In the genomic region with DNA sequence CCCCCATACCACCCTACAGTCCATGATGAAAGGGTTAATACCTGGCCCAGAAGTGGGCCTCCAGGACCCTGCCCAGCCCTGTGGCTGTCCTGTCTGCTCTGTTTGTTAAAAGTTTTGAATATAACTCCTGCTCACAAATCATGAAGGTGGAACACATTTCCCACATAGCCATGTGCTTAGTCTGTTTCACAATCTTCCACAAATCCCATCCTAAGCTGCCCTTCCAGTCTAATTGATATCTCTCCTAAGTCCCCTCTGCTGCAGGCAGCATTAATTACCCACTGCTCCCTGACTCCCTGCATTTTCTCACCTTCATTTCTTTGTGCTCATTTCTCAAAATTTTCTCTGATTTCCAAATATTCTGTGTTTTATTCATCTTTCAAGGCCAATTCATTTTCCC, we compare ENCODE assay signal across 11 cellular contexts.
DNase-seq lines count a peak whose midpoint lies in the region; ATAC-seq, FAIRE-seq and TF ChIP-seq lines count a peak whose summit lies in the region.
"Had no signal": no experiment of that assay in that cellular context is flagged by ENCODE, and none has a peak within 500 bp of the region (broad histone marks: within the 10 kb centered on the region; RNA-seq: fewer than 3 reads in every experiment).

No MANE protein-coding gene starts in this region.

- H3K27ac ChIP-seq in H1 (ENCODE audit: low read depth, low read length) = no peak overlapping the region
- H3K27ac ChIP-seq in trophoblast cell (ENCODE audit: low read depth, low read length) = no peak overlapping the region

- no peak for TF ChIP-seq EP300 in H1 (IDR thresholded peaks at IDR 0.05; ENCODE audit: borderline replicate concordance in 1 of 2, low read depth in 2 of 2, low read length in 2 of 2)

- H2BK5ac ChIP-seq in H1 (ENCODE audit: low read depth, low read length) (no peak overlapping the region), trophoblast cell (ENCODE audit: low read depth, low read length, poor library complexity) (no peak overlapping the region)

- H2AFZ ChIP-seq in H1 (ENCODE audit: low read length) (no peak overlapping the region), trophoblast cell (ENCODE audit: insufficient read depth, low read length, poor library complexity) (no peak overlapping the region)

- H3K79me2 ChIP-seq in H1 (ENCODE audit: control insufficient read depth in 1 of 2, insufficient read depth in 2 of 2, low read length in 2 of 2) = no peaks in the 10 kb centered on the region
- H3K79me2 ChIP-seq in trophoblast cell (ENCODE audit: control insufficient read depth, insufficient read depth, low read length, poor library complexity) = no peaks in the 10 kb centered on the region

- no peak for TF ChIP-seq RAD21 in H1 (IDR thresholded peaks at IDR 0.05 in 1 of 2, conservative IDR thresholded peaks at IDR 0.05 in 1 of 2; ENCODE audit: low read depth in 2 of 2, low read length in 2 of 2)

- H4K8ac ChIP-seq in H1 (ENCODE audit: extremely low read depth, insufficient read depth, low read length) = no peak overlapping the region
- no peak overlapping the region for H4K8ac ChIP-seq in trophoblast cell (ENCODE audit: low read depth, low read length)

- TF ChIP-seq POLR2A in H1 (IDR thresholded peaks at IDR 0.05; ENCODE audit: control extremely low read depth in 1 of 2, low read depth in 2 of 2, low read length in 2 of 2) = no peak

- no peaks in the 10 kb centered on the region for H3K23me2 ChIP-seq in H1 (ENCODE audit: low read depth, low read length)

- H3K4me2 ChIP-seq in H1 (ENCODE audit: insufficient read depth in 1 of 2, low read depth in 2 of 2, low read length in 2 of 2) (no peak overlapping the region; a peak in 1 of 4 replicates), trophoblast cell (ENCODE audit: low read length) (no peak overlapping the region)

- no peak for TF ChIP-seq CTCF in H1 (IDR thresholded peaks at IDR 0.05; ENCODE audit: control extremely low read depth in 1 of 3, insufficient read depth in 1 of 3, low read depth in 1 of 3, low read length in 3 of 3)

- H4K5ac ChIP-seq in H1 (ENCODE audit: insufficient read length, low read depth, low read length) = no peak overlapping the region

- H3K9me3 ChIP-seq in H1 (ENCODE audit: insufficient read depth in 2 of 2, low read depth in 1 of 2, low read length in 1 of 2) = no peaks in the 10 kb centered on the region
- H3K9me3 ChIP-seq in trophoblast cell (ENCODE audit: insufficient read depth, low read depth, low read length) = no peaks in the 10 kb centered on the region

- H3K9ac ChIP-seq in H1 (replicated peaks in 1 of 4; ENCODE audit: extremely low read depth in 1 of 4, low read depth in 3 of 4, low read length in 3 of 4) (no peak overlapping the region), trophoblast cell (ENCODE audit: low read length) (no peak overlapping the region)

- H3K14ac ChIP-seq in H1 (ENCODE audit: insufficient read length) = no peak overlapping the region
- no peak overlapping the region for H3K14ac ChIP-seq in trophoblast cell (ENCODE audit: low read length)

- no peak for ATAC-seq in HG02678 (IDR thresholded peaks at IDR 0.05; ENCODE audit: unreplicated experiment)

- H3K79me1 ChIP-seq in H1 (ENCODE audit: low read depth, low read length) (no peaks in the 10 kb centered on the region), trophoblast cell (ENCODE audit: low read length) (peaks cover 4% of the 10 kb centered on the region)

- no peak overlapping the region for H2BK15ac ChIP-seq in H1 (ENCODE audit: low read length)

- no peaks in the 10 kb centered on the region for H3K36me3 ChIP-seq in H1 (ENCODE audit: control insufficient read depth in 2 of 4, insufficient read depth in 4 of 4, low read length in 3 of 4)
- H3K36me3 ChIP-seq in trophoblast cell (ENCODE audit: control insufficient read depth in 1 of 2, insufficient read depth in 2 of 2, low read length in 2 of 2) = no peaks in the 10 kb centered on the region

- no peak overlapping the region for H3K4me3 ChIP-seq in H1 (ENCODE audit: extremely low read depth in 1 of 4, insufficient read depth in 2 of 4, low read depth in 3 of 4, low read length in 4 of 4)
- H3K4me3 ChIP-seq in trophoblast cell (ENCODE audit: low read depth, low read length) = no peak overlapping the region

- H3K18ac ChIP-seq in H1 (ENCODE audit: extremely low read depth, low read length) (no peak overlapping the region), trophoblast cell (ENCODE audit: low read length) (no peak overlapping the region)

- CTCF ChIA-PET in H1 (lab: Charles Lee; ENCODE audit: partially characterized antibody) = interaction anchor here (0.8 to 1.7 kb wide), 2 partner anchors 115 to 132 kb away, joined by 3 to 5 read pairs; no protein-coding TSS in a partner anchor

- H2AK5ac ChIP-seq in H1 (ENCODE audit: low read depth, low read length) (peak overlapping the region; percentile 70; the same call in 1 of the 2 replicates), trophoblast cell (ENCODE audit: low read length) (no peak overlapping the region)

- no peak overlapping the region for H3K56ac ChIP-seq in H1 (replicated peaks; ENCODE audit: insufficient read length, low read depth, low read length)

- DNase-seq in D341Med (ENCODE audit: low spot score) (peak; percentile 70), NCI-H82 (lab: John Stamatoyannopoulos, UW) (peak; percentile 81), H1 (ENCODE audit: low read depth in 1 of 2, low spot score in 2 of 2) (no peak), trophoblast cell (no peak), head of caudate nucleus (no peak), hippocampal formation (lab: John Stamatoyannopoulos, UW) (no peak)
- DNase-seq: C1 segment of cervical spinal cord; CD4-positive, alpha-beta T cell had no signal

- POLR2A ChIA-PET in H1 (lab: Charles Lee; ENCODE audit: partially characterized antibody) = interaction anchor here (1.0 kb wide), 1 partner anchor 125 kb away, joined by 4 read pairs; no protein-coding TSS in a partner anchor

- H4K12ac ChIP-seq in trophoblast cell (ENCODE audit: low read depth, low read length) = no peak overlapping the region

- H3K4ac ChIP-seq in H1 (replicated peaks; ENCODE audit: insufficient read length, low read depth, low read length) (no peak overlapping the region), trophoblast cell (ENCODE audit: low read depth, low read length) (no peak overlapping the region)

- H3K23ac ChIP-seq in H1 (ENCODE audit: insufficient read length) (no peak overlapping the region), trophoblast cell (ENCODE audit: low read length) (no peak overlapping the region)

- H2BK12ac ChIP-seq in H1 (ENCODE audit: low read depth, low read length) = no peak overlapping the region
- H2BK12ac ChIP-seq in trophoblast cell (ENCODE audit: low read length) = no peak overlapping the region

- intact Hi-C loops in head of caudate nucleus (cut with DNase I) = no loop called here

- H3K27me3 ChIP-seq in H1 (replicated peaks in 1 of 4; ENCODE audit: control insufficient read depth in 3 of 4, extremely low read depth in 1 of 4, insufficient read depth in 3 of 4, low read length in 3 of 4) (no peaks in the 10 kb centered on the region), trophoblast cell (ENCODE audit: insufficient read depth, low read length) (no peaks in the 10 kb centered on the region)

- peaks cover 0 to 8% (median 3%) of the 10 kb centered on the region in 4 experiments; a peak in 3 of 7 replicates for H3K4me1 ChIP-seq in H1 (replicated peaks in 1 of 4; ENCODE audit: control insufficient read depth in 3 of 4, insufficient read depth in 4 of 4, low read length in 3 of 4)
- peaks cover 16 to 27% of the 10 kb centered on the region in 2 experiments for H3K4me1 ChIP-seq in trophoblast cell (ENCODE audit: control insufficient read depth in 1 of 2, insufficient read depth in 2 of 2, low read length in 2 of 2)

- no peak overlapping the region for H2BK120ac ChIP-seq in H1 (replicated peaks; ENCODE audit: low read depth, low read length)
- H2BK120ac ChIP-seq in trophoblast cell (ENCODE audit: insufficient read depth, low read length, poor library complexity) = no peak overlapping the region

- no peak for FAIRE-seq in H1 (lab: Jason Lieb, UNC)
- FAIRE-seq: A204.1, H54 had no signal

- H2BK20ac ChIP-seq in H1 (ENCODE audit: low read length) = no peak overlapping the region

- peaks cover 0 to 1% of the 10 kb centered on the region in 2 experiments for H4K20me1 ChIP-seq in H1 (replicated peaks in 1 of 2; ENCODE audit: control insufficient read depth in 1 of 2, insufficient read depth in 2 of 2, low read length in 2 of 2)

- H4K91ac ChIP-seq in H1 (replicated peaks; ENCODE audit: insufficient read length, low read length) (no peak overlapping the region), trophoblast cell (ENCODE audit: low read depth, low read length) (peak overlapping the region; percentile 4)

TF ChIP-seq in H1, 55 proteins besides CTCF, POLR2A, EP300 and RAD21 (continues in another document):
- TF ChIP-seq CHD1 (IDR thresholded peaks at IDR 0.05; ENCODE audit: low read depth, low read length) = no peak
- TF ChIP-seq PHF8 (conservative IDR thresholded peaks at IDR 0.05; ENCODE audit: low read depth, low read length) = no peak
- no peak for TF ChIP-seq MAFK (IDR thresholded peaks at IDR 0.05; ENCODE audit: low read depth, low read length)

Comparison
In these comparisons a context has a peak if more than half of its experiments do, and no peak if none do; other contexts are left out.
1. DNase-seq: peak in D341Med (single experiment) and NCI-H82 (single experiment); none in H1 (0 of 2), trophoblast cell (0 of 2), head of caudate nucleus (0 of 42) and hippocampal formation (0 of 2).